1 cellular context compared by ENCODE assay signal in the genomic region with DNA sequence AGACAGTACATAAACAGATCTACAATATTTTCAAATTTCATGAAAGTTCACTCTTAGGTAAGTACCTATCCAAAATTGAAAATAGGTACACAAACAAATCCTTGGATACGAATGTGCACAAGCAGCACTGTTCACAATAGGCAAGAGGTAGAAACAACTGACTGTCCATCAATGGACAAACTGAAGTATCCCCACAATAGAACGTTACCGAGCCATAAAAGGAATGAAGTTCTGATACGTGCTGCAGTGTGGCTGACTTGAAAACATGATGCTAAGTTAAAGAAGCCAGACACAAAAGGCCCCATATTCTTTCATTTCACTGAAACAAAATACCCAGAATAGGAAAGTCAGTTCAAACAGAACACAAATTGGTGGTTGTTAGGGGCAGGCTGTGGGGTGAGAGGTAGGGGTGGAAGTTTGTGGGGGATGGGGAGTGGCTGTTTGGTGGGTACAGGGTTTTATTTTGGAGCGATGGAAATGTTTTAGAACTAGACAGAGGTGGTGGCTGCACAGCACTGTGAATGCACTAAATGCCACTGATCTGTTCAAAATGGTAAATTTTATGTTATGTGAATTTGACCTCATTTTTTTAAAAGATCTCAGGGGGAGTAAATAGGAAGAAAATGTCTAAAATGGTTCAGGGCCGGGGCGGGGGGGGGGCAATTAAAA.
TF ChIP-seq lines count a peak whose summit lies in the region.

No MANE protein-coding gene starts in this region.

TF ChIP-seq in WTC11, 78 proteins besides CTCF, POLR2A, EP300 and RAD21:
- TF ChIP-seq, protein P1, sequence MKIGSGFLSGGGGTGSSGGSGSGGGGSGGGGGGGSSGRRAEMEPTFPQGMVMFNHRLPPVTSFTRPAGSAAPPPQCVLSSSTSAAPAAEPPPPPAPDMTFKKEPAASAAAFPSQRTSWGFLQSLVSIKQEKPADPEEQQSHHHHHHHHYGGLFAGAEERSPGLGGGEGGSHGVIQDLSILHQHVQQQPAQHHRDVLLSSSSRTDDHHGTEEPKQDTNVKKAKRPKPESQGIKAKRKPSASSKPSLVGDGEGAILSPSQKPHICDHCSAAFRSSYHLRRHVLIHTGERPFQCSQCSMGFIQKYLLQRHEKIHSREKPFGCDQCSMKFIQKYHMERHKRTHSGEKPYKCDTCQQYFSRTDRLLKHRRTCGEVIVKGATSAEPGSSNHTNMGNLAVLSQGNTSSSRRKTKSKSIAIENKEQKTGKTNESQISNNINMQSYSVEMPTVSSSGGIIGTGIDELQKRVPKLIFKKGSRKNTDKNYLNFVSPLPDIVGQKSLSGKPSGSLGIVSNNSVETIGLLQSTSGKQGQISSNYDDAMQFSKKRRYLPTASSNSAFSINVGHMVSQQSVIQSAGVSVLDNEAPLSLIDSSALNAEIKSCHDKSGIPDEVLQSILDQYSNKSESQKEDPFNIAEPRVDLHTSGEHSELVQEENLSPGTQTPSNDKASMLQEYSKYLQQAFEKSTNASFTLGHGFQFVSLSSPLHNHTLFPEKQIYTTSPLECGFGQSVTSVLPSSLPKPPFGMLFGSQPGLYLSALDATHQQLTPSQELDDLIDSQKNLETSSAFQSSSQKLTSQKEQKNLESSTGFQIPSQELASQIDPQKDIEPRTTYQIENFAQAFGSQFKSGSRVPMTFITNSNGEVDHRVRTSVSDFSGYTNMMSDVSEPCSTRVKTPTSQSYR (CRISPR knock-in tag; IDR thresholded peaks at IDR 0.05) = no peak
- TF ChIP-seq NR1H2 (CRISPR knock-in tag; IDR thresholded peaks at IDR 0.05) = no peak
- no peak for TF ChIP-seq RELA (CRISPR knock-in tag; IDR thresholded peaks at IDR 0.05; ENCODE audit: borderline replicate concordance)
- TF ChIP-seq ZNF263 (CRISPR knock-in tag; IDR thresholded peaks at IDR 0.05; ENCODE audit: low read depth) = no peak
